Comparison of ENCODE assay signal across 5 cellular contexts in the genomic region with DNA sequence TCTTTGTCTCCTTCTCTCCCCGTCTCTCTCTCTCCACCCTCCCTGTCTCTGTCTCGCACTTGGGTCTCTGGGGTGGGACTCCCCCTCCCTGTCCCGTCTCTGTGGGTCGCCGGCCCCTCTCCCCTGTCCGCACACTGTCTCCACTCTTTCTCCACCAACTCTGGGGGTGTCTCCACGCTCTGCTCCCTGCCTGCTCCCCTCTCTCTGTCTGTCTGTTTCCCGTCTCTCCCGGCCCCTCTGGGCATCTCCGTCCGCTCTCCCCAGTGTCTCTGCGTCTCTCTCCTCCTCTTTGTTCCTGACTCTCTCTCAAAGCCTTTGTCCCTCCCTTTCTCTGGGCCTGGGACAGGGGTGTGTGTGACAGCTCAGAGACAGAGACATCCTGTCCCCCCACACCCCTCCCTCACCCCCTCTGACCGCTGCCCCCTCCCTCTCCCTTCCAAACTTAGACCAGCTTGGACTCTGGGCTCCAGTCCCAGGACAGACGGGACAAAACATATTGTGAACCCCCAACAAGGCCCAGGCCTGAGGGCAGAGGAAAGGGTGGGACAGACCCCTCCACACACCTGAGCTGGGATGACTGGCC. TPM values are rescaled to one million over a fixed set of nuclear protein-coding genes. Genes with fewer than 3 reads are reported as not detected.
DNase-seq lines count a peak whose midpoint lies in the region; ATAC-seq, FAIRE-seq and TF ChIP-seq lines count a peak whose summit lies in the region.
"Had no signal": no experiment of that assay in that cellular context is flagged by ENCODE, and none has a peak within 500 bp of the region (broad histone marks: within the 10 kb centered on the region; RNA-seq: fewer than 3 reads in every experiment).

No MANE protein-coding gene starts in this region.

- no peak for FAIRE-seq in D721Med (lab: Jason Lieb, UNC)

- H3K4me1 ChIP-seq in mucosa of stomach (ENCODE audit: control insufficient read depth, insufficient read depth, low read length), result peaks cover 42% of the 10 kb centered on the region

- no peak overlapping the region for H3K4me3 ChIP-seq in H7 (ENCODE audit: insufficient read depth, low read depth, low read length)
- H3K4me3 ChIP-seq in mucosa of stomach (ENCODE audit: low read length), result no peak overlapping the region

- peak; percentile 48 for DNase-seq in H7
- no peak for DNase-seq in D721Med (ENCODE audit: insufficient read length, low spot score)
- DNase-seq: RPMI8226 had no signal

- no peaks in the 10 kb centered on the region for H3K36me3 ChIP-seq in H7 (replicated peaks; ENCODE audit: control insufficient read depth, insufficient read depth, low read length)
- H3K36me3 ChIP-seq in mucosa of stomach (ENCODE audit: control insufficient read depth, insufficient read depth, low read length), result no peaks in the 10 kb centered on the region

- no peak for TF ChIP-seq CTCF in D721Med (IDR thresholded peaks at IDR 0.05; ENCODE audit: insufficient read depth, missing control alignments)

- H3K27me3 ChIP-seq in H7 (ENCODE audit: control insufficient read depth, insufficient read depth, low read length) (no peaks in the 10 kb centered on the region), mucosa of stomach (ENCODE audit: control insufficient read depth, insufficient read depth, low read length) (no peaks in the 10 kb centered on the region)

- H3K9me3 ChIP-seq in mucosa of stomach (ENCODE audit: control insufficient read depth, low read length), result no peaks in the 10 kb centered on the region

- H3K9ac ChIP-seq in mucosa of stomach (ENCODE audit: low read length), result peak overlapping the region; percentile 22

- ATAC-seq in HG03354 (IDR thresholded peaks at IDR 0.05; ENCODE audit: poor library complexity, severe bottlenecking, unreplicated experiment), result no peak

RNA-seq across cellular contexts. Expression of a gene that starts 0.7 kb away (rescaled TPM):
- total RNA-seq in H7 (2014; rRNA removed; shearing (Covaris generic)), result 0.17 and 2.4 TPM in 2 replicates

RNA-seq across cellular contexts. Expression of a gene that starts 9.1 kb away (rescaled TPM):
- 4.0 and 4.6 TPM in 2 replicates for total RNA-seq in H7 (2014; rRNA removed; shearing (Covaris generic))

RNA-seq across cellular contexts. Expression of a gene that starts 34.6 kb away (rescaled TPM):
- total RNA-seq in H7 (2014; rRNA removed; shearing (Covaris generic)), result 17.2 and 20.5 TPM in 2 replicates

RNA-seq across cellular contexts. Expression of a gene that starts 53.3 kb away (rescaled TPM):
- 4.3 and 4.7 TPM in 2 replicates for total RNA-seq in H7 (2014; rRNA removed; shearing (Covaris generic))

RNA-seq across cellular contexts. Expression of a gene that starts 54.1 kb away (rescaled TPM):
- 11.2 and 13.6 TPM in 2 replicates for total RNA-seq in H7 (2014; rRNA removed; shearing (Covaris generic))
